ENCODE assay signal across 8 cellular contexts in the genomic region with DNA sequence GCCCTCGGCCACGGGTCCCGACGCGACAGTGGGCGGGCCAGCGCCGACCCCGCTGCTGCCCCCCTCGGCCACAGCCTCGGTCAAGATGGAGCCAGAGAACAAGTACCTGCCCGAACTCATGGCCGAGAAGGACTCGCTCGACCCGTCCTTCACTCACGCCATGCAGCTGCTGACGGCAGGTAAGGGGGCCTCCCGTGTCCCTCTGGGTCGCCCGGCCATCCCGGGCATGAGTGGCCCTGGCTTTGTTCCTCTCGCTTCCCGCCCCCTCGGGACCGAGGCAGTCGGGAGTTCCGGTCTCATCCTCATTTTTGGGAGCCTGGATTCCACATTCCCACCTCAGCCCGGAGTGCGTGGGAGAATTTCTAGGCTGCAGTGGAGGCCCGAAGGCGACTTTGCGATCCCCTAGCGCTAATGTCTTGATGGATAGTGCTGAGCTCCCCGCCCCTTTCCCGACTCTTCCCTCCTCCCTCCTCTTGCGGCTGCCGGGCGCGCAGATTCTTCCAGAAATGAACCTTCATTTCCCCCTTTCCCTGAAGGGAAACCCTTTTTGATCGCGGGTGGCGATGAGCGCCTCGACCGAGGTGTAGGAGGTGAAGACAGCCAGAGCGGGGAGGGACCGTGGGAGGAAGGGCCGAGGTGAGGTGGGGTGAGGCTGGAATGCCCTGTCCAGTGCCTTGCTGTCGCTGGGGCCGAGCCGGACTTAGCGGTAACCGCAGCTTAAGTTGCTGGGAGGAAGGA. TPM values are rescaled to one million over a fixed set of nuclear protein-coding genes. Genes with fewer than 3 reads are reported as not detected.
DNase-seq lines count a peak whose midpoint lies in the region; ATAC-seq and TF ChIP-seq lines count a peak whose summit lies in the region.

No MANE protein-coding gene starts in this region.

- intact Hi-C loops in Right ventricle myocardium superior (cut with DNase I): no loop called here

- CTCF ChIA-PET in AG04450 (lab: Charles Lee): interaction anchor here (5.7 kb wide), 1 partner anchor 10 kb away, joined by 34 read pairs; no protein-coding TSS in a partner anchor

- H3K9me3 Mint-ChIP-seq in activated naive CD4-positive, alpha-beta T cell treated with anti-CD3 and anti-CD28 coated beads, Interleukin-2, amount 50 U/mL, for 72 hours: no peaks in the 10 kb centered on the region
- H3K9me3 Mint-ChIP-seq in osteocyte (ENCODE audit: unreplicated experiment): no peaks in the 10 kb centered on the region

- H3K4me1 Mint-ChIP-seq in osteocyte (ENCODE audit: unreplicated experiment): peaks cover 39% of the 10 kb centered on the region

- TF ChIP-seq CTCF in AG04450 (IDR thresholded peaks at IDR 0.05; ENCODE audit: low read depth, low read length) (no peak), osteocyte (IDR thresholded peaks at IDR 0.05) (no peak)

- H3K27me3 ChIP-seq in AG04450 (ENCODE audit: control insufficient read depth, insufficient read depth, low read length): no peaks in the 10 kb centered on the region

- POLR2A ChIA-PET in AG04450 (lab: Yijun Ruan, JAX): interaction anchor here (0.6 to 1.8 kb wide), 5 partner anchors 34 to 58 kb away, joined by 3 to 10 read pairs (median 5); a partner anchor contains a TSS

- H3K4me3 ChIP-seq in AG04450 (ENCODE audit: low read depth, low read length): peak overlapping the region; percentile 99

- peak overlapping the region; percentile 96 for H3K4me3 Mint-ChIP-seq in osteocyte (ENCODE audit: unreplicated experiment)

- H3K9me3 ChIP-seq in AG04450 (ENCODE audit: control insufficient read depth, insufficient read depth, low read length): peaks cover 2% of the 10 kb centered on the region; the same call in 1 of the 2 replicates

- peak overlapping the region; percentile 97 to 99 for H3K27ac Mint-ChIP-seq in activated naive CD4-positive, alpha-beta T cell treated with anti-CD3 and anti-CD28 coated beads, Interleukin-2, amount 50 U/mL, for 72 hours
- peak overlapping the region; percentile 95 for H3K27ac Mint-ChIP-seq in osteocyte (ENCODE audit: unreplicated experiment)

- peak overlapping the region; percentile 96 for H3K27ac ChIP-seq in AG04450 (ENCODE audit: low read depth, low read length)

- H3K36me3 Mint-ChIP-seq in activated naive CD4-positive, alpha-beta T cell treated with anti-CD3 and anti-CD28 coated beads, Interleukin-2, amount 50 U/mL, for 72 hours: peaks cover 26 to 27% of the 10 kb centered on the region in 2 donors
- H3K36me3 Mint-ChIP-seq in osteocyte (ENCODE audit: unreplicated experiment): no peaks in the 10 kb centered on the region

- peak; percentile 24 for ATAC-seq in GM18517 (IDR thresholded peaks at IDR 0.05; ENCODE audit: unreplicated experiment)
- ATAC-seq in HG03097 (IDR thresholded peaks at IDR 0.05; ENCODE audit: low FRiP score, unreplicated experiment): peak; percentile 29
- ATAC-seq in activated naive CD4-positive, alpha-beta T cell treated with anti-CD3 and anti-CD28 coated beads, Interleukin-2, amount 50 U/mL, for 72 hours: peak; percentile 6 to 24
- ATAC-seq in Right ventricle myocardium superior (ENCODE audit: poor library complexity): peak; percentile 34

- no peaks in the 10 kb centered on the region for H3K27me3 Mint-ChIP-seq in osteocyte (ENCODE audit: unreplicated experiment)

- peak; percentile 20 for DNase-seq in AG04450 (ENCODE audit: low read depth, low spot score)
- peak; percentile 34 to 73 for DNase-seq in activated naive CD4-positive, alpha-beta T cell treated with anti-CD3 and anti-CD28 coated beads, Interleukin-2, amount 50 U/mL, for 72 hours (ENCODE audit: low spot score in 2 of 2)
- peak; percentile 66 for DNase-seq in Right ventricle myocardium superior
- DNase-seq in osteocyte (ENCODE audit: extremely low spot score, unreplicated experiment): peak; percentile 84
- DNase-seq in ureter (ENCODE audit: low spot score): peak; percentile 60

TF ChIP-seq in PFSK-1, 5 proteins besides CTCF, POLR2A, EP300 and RAD21:
- TF ChIP-seq POLR2AphosphoS5 (IDR thresholded peaks at IDR 0.05; ENCODE audit: low read depth, low read length) (no peak), TAF1 (IDR thresholded peaks at IDR 0.05; ENCODE audit: borderline replicate concordance, insufficient read depth, low read length) (0 out of 2 replicates have a peak, but pooled peaks have one; percentile 13), FOXP2 (optimal IDR thresholded peaks at IDR 0.05; ENCODE audit: borderline replicate concordance, extremely low read depth, extremely low read length, insufficient read depth) (no peak)
TF ChIP-seq in PFSK-1: peak in this region for 1.

RNA-seq across cellular contexts. Expression of a gene that starts 0.7 kb away (rescaled TPM):
- 76.2 and 76.6 TPM in 2 replicates for polyA plus RNA-seq in AG04450 (2011; rRNA removed)
- polyA minus RNA-seq in AG04450 (2011; rRNA and poly(A)+ RNA removed): 49.0 and 51.5 TPM in 2 replicates
- polyA plus RNA-seq in PFSK-1 (2012; ENCODE audit: insufficient read length, low read depth): 119 TPM
- total RNA-seq in activated naive CD4-positive, alpha-beta T cell treated with anti-CD3 and anti-CD28 coated beads, Interleukin-2, amount 50 U/mL, for 72 hours: 100 to 1,000 TPM; 159 to 210 TPM
- total RNA-seq in Right ventricle myocardium superior (51.0 TPM), osteocyte (128 and 131 TPM in 2 replicates), ureter (139 TPM)

RNA-seq across cellular contexts. Expression of a gene that starts 58.4 kb away (rescaled TPM):
- 16.2 and 21.0 TPM in 2 replicates for polyA plus RNA-seq in AG04450 (2011; rRNA removed)
- polyA minus RNA-seq in AG04450 (2011; rRNA and poly(A)+ RNA removed): 26.9 and 37.1 TPM in 2 replicates
- polyA plus RNA-seq in PFSK-1 (2012; ENCODE audit: insufficient read length, low read depth): 36.5 TPM
- 10 to 100 TPM; 20.3 to 35.0 TPM for total RNA-seq in activated naive CD4-positive, alpha-beta T cell treated with anti-CD3 and anti-CD28 coated beads, Interleukin-2, amount 50 U/mL, for 72 hours
- total RNA-seq in Right ventricle myocardium superior: 6.1 TPM
- total RNA-seq in osteocyte: 22.9 and 25.0 TPM in 2 replicates
- total RNA-seq in ureter: 21.9 TPM

Comparison
In these comparisons a context has a peak if more than half of its experiments do, and no peak if none do; other contexts are left out.
1. Peak in every context shown above with its lines: DNase-seq, ATAC-seq, H3K4me3 ChIP-seq and H3K27ac ChIP-seq.
2. DNase-seq: peak in every context shown above with its lines; median percentile 84 in osteocyte; 66 in Right ventricle myocardium superior; 60 in ureter; 54 in activated naive CD4-positive, alpha-beta T cell treated with anti-CD3 and anti-CD28 coated beads, Interleukin-2, amount 50 U/mL, for 72 hours; 20 in AG04450.